ENCODE assay signal across 8 cellular contexts in genomic region chrX:103211012-103211715, GRCh38. TPM values are rescaled to one million over a fixed set of nuclear protein-coding genes. Genes with fewer than 3 reads are reported as not detected.
DNase-seq lines count a peak whose midpoint lies in the region; ATAC-seq and TF ChIP-seq lines count a peak whose summit lies in the region.

No MANE protein-coding gene starts in this region.

- H3K27ac ChIP-seq in GM23248 (no peak overlapping the region), left ventricle myocardium inferior (replicated peaks) (no peak overlapping the region), smooth muscle cell (ENCODE audit: low read depth) (no peak overlapping the region)

- in situ Hi-C loops in GM23248 (cut with MboI) = loop anchor here (25.0 kb wide), 1 partner anchor 251 kb away; no protein-coding TSS in a partner anchor

- no peak overlapping the region for H3K4me3 Mint-ChIP-seq in Caco-2 (ENCODE audit: unreplicated experiment)
- H3K4me3 Mint-ChIP-seq in activated naive CD4-positive, alpha-beta T cell treated with anti-CD3 and anti-CD28 coated beads for 36 hours = no peak overlapping the region

- H3K27me3 ChIP-seq in Caco-2 (replicated peaks; ENCODE audit: control insufficient read depth, insufficient read depth, low read length) = no peaks in the 10 kb centered on the region
- H3K27me3 ChIP-seq in GM23248 (replicated peaks; ENCODE audit: insufficient read depth) = no peaks in the 10 kb centered on the region
- no peaks in the 10 kb centered on the region for H3K27me3 ChIP-seq in left ventricle myocardium inferior (ENCODE audit: low read depth)
- no peaks in the 10 kb centered on the region for H3K27me3 ChIP-seq in smooth muscle cell (ENCODE audit: low read depth)

- H3K9ac ChIP-seq in GM23248 = no peak overlapping the region
- no peak overlapping the region for H3K9ac ChIP-seq in smooth muscle cell (ENCODE audit: low read depth)

- TF ChIP-seq CTCF in Caco-2 (IDR thresholded peaks at IDR 0.05; ENCODE audit: insufficient read depth in 1 of 2, low read depth in 1 of 2, low read length in 1 of 2, severe bottlenecking in 1 of 2, unreplicated experiment in 1 of 2) = peak; percentile 40 to 45
- TF ChIP-seq CTCF in left ventricle myocardium inferior (IDR thresholded peaks at IDR 0.05; ENCODE audit: borderline replicate concordance) = peak; percentile 58
- peak; percentile 45 for TF ChIP-seq CTCF in smooth muscle cell (IDR thresholded peaks at IDR 0.05; ENCODE audit: borderline replicate concordance, insufficient read depth, poor library complexity, severe bottlenecking)

- H3K27me3 Mint-ChIP-seq in Caco-2 (ENCODE audit: insufficient read depth, unreplicated experiment) = no peaks in the 10 kb centered on the region
- no peaks in the 10 kb centered on the region for H3K27me3 Mint-ChIP-seq in activated naive CD4-positive, alpha-beta T cell treated with anti-CD3 and anti-CD28 coated beads for 36 hours (ENCODE audit: low read depth)

- no peaks in the 10 kb centered on the region for H3K4me1 Mint-ChIP-seq in Caco-2 (ENCODE audit: low read depth, unreplicated experiment)
- peaks cover 9% of the 10 kb centered on the region for H3K4me1 Mint-ChIP-seq in activated naive CD4-positive, alpha-beta T cell treated with anti-CD3 and anti-CD28 coated beads for 36 hours (ENCODE audit: low read depth)

- H4K20me1 ChIP-seq in GM23248 (ENCODE audit: insufficient read depth) (no peaks in the 10 kb centered on the region), smooth muscle cell (ENCODE audit: low read depth) (no peaks in the 10 kb centered on the region)

- H3K79me2 ChIP-seq in GM23248 (ENCODE audit: insufficient read depth) (no peaks in the 10 kb centered on the region), smooth muscle cell (ENCODE audit: low read depth) (no peaks in the 10 kb centered on the region)

- no peaks in the 10 kb centered on the region for H3F3A ChIP-seq in GM23248 (ENCODE audit: insufficient read depth)
- no peaks in the 10 kb centered on the region for H3F3A ChIP-seq in smooth muscle cell (ENCODE audit: low read depth)

- peak; percentile 23 to 35 for DNase-seq in Caco-2
- DNase-seq in GM23248 = peak; percentile 58
- DNase-seq in NCI-H748 (lab: John Stamatoyannopoulos, UW; ENCODE audit: unreplicated experiment) = peak; percentile 60
- peak; percentile 65 for DNase-seq in activated naive CD4-positive, alpha-beta T cell treated with anti-CD3 and anti-CD28 coated beads for 36 hours
- no peak for DNase-seq in left ventricle myocardium inferior
- no peak for DNase-seq in smooth muscle cell (lab: John Stamatoyannopoulos, UW; ENCODE audit: unreplicated experiment)
- no peak for DNase-seq in NCI-H226

- WGBS in GM23248 (ENCODE audit: low coverage in 1 of 2, low lambda C conversion rate in 2 of 2, missing lambda C conversion rate in 2 of 2), 2 experiments = 16 to 17% methylated on average over 7 of the region's 7 CpGs
- 41% methylated on average over 7 of the region's 7 CpGs for WGBS in smooth muscle cell (ENCODE audit: low lambda C conversion rate)

- H3K36me3 ChIP-seq in Caco-2 (ENCODE audit: control insufficient read depth, insufficient read depth, low read length) (no peaks in the 10 kb centered on the region), GM23248 (ENCODE audit: low read depth) (no peaks in the 10 kb centered on the region), left ventricle myocardium inferior (no peaks in the 10 kb centered on the region), smooth muscle cell (ENCODE audit: low read depth) (no peaks in the 10 kb centered on the region)

- CTCF ChIA-PET in Caco-2 (lab: Charles Lee) = interaction anchor here (0.8 to 1.0 kb wide), 3 partner anchors 11 to 279 kb away, joined by 3 to 7 read pairs (median 5); no protein-coding TSS in a partner anchor
- CTCF ChIA-PET in activated naive CD4-positive, alpha-beta T cell treated with anti-CD3 and anti-CD28 coated beads for 36 hours (lab: Charles Lee) = interaction anchor here (0.7 to 2.1 kb wide), 12 partner anchors 21 to 279 kb away, joined by 3 to 24 read pairs (median 4); no protein-coding TSS in a partner anchor

- no peak for ATAC-seq in GM19324 (IDR thresholded peaks at IDR 0.05; ENCODE audit: low FRiP score, unreplicated experiment)

- H3K9me2 ChIP-seq in GM23248 (ENCODE audit: insufficient read depth) = no peaks in the 10 kb centered on the region

- H3K9me3 ChIP-seq in Caco-2 (no peaks in the 10 kb centered on the region), GM23248 (ENCODE audit: low read depth) (no peaks in the 10 kb centered on the region), left ventricle myocardium inferior (replicated peaks) (no peaks in the 10 kb centered on the region), smooth muscle cell (replicated peaks; ENCODE audit: low read depth) (no peaks in the 10 kb centered on the region)

- no peaks in the 10 kb centered on the region for H3K36me3 Mint-ChIP-seq in Caco-2 (ENCODE audit: insufficient read depth, unreplicated experiment)
- H3K36me3 Mint-ChIP-seq in activated naive CD4-positive, alpha-beta T cell treated with anti-CD3 and anti-CD28 coated beads for 36 hours (ENCODE audit: low read depth) = no peaks in the 10 kb centered on the region

- H3K4me3 ChIP-seq in Caco-2 (ENCODE audit: low read depth, low read length) (no peak overlapping the region), GM23248 (no peak overlapping the region), left ventricle myocardium inferior (no peak overlapping the region), smooth muscle cell (no peak overlapping the region)

- no peak overlapping the region for H3K27ac Mint-ChIP-seq in Caco-2 (ENCODE audit: unreplicated experiment)
- H3K27ac Mint-ChIP-seq in activated naive CD4-positive, alpha-beta T cell treated with anti-CD3 and anti-CD28 coated beads for 36 hours = no peak overlapping the region

- intact Hi-C loops in Caco-2 (cut with micrococcal nuclease; ENCODE audit: unreplicated experiment) = loop anchor here (1.0 kb wide), 3 partner anchors 37 to 278 kb away; no protein-coding TSS in a partner anchor
- intact Hi-C loops in activated naive CD4-positive, alpha-beta T cell treated with anti-CD3 and anti-CD28 coated beads for 36 hours (cut with micrococcal nuclease) = loop anchor here (1.0 to 5.0 kb wide), 5 partner anchors 37 to 476 kb away; partner anchors contain the start of gene MORF4L2
- intact Hi-C loops in left ventricle myocardium inferior (cut with micrococcal nuclease) = no loop called here

- no peaks in the 10 kb centered on the region for H3K9me3 Mint-ChIP-seq in Caco-2 (ENCODE audit: unreplicated experiment)
- no peaks in the 10 kb centered on the region for H3K9me3 Mint-ChIP-seq in activated naive CD4-positive, alpha-beta T cell treated with anti-CD3 and anti-CD28 coated beads for 36 hours

- POLR2A ChIA-PET in Caco-2 (lab: Charles Lee) = interaction anchor here (0.5 kb wide), 1 partner anchor 131 kb away, joined by 3 read pairs; no protein-coding TSS in a partner anchor

- no peaks in the 10 kb centered on the region for H3K4me1 ChIP-seq in Caco-2
- H3K4me1 ChIP-seq in GM23248 (ENCODE audit: insufficient read depth) = no peaks in the 10 kb centered on the region
- H3K4me1 ChIP-seq in left ventricle myocardium inferior = no peaks in the 10 kb centered on the region
- H3K4me1 ChIP-seq in smooth muscle cell (ENCODE audit: low read depth) = no peaks in the 10 kb centered on the region

- no TSS peak for BruUV-seq in Caco-2 (replicated peaks; lab: Mats Ljungman, UMichigan)

- H3K4me2 ChIP-seq in GM23248 (ENCODE audit: unreplicated experiment) (no peak overlapping the region), smooth muscle cell (no peak overlapping the region)

- no peak overlapping the region for H2AFZ ChIP-seq in GM23248
- H2AFZ ChIP-seq in smooth muscle cell (ENCODE audit: low read depth) = no peak overlapping the region

RNA-seq across cellular contexts. Expression of gene BEX4, which starts 3.7 kb away (rescaled TPM):
- total RNA-seq in Caco-2 (2022) (2.2 and 2.5 TPM in 2 replicates), left ventricle myocardium inferior (50.8 TPM), smooth muscle cell (48.7 and 50.3 TPM in 2 replicates)
- 0.54 and 2.4 TPM in 2 replicates for total RNA-seq in GM23248 (2014; rRNA removed; shearing (Covaris generic))
- polyA plus RNA-seq in GM23248 (2016; fragmentation: Nextera tagmentation; extraction: Ambion mirVana) (2.4 TPM in 2 replicates), smooth muscle cell (89.9 and 107 TPM in 2 replicates)
- total RNA-seq in activated naive CD4-positive, alpha-beta T cell treated with anti-CD3 and anti-CD28 coated beads for 36 hours = 1 to 10 TPM; 8.8 to 9.8 TPM

RNA-seq across cellular contexts. Expression of gene TCEAL8, which starts 43.8 kb away (rescaled TPM):
- 21.5 and 22.0 TPM in 2 replicates for total RNA-seq in Caco-2 (2022)
- 87.3 and 97.7 TPM in 2 replicates for total RNA-seq in GM23248 (2014; rRNA removed; shearing (Covaris generic))
- polyA plus RNA-seq in GM23248 (2016; fragmentation: Nextera tagmentation; extraction: Ambion mirVana) = 104 TPM in 2 replicates
- total RNA-seq in activated naive CD4-positive, alpha-beta T cell treated with anti-CD3 and anti-CD28 coated beads for 36 hours = 10 to 100 TPM; 24.5 to 27.7 TPM
- 48.5 TPM for total RNA-seq in left ventricle myocardium inferior
- total RNA-seq in smooth muscle cell = 157 and 187 TPM in 2 replicates
- 113 and 140 TPM in 2 replicates for polyA plus RNA-seq in smooth muscle cell

Comparison
In these comparisons a context has a peak if more than half of its experiments do, and no peak if none do; other contexts are left out.
1. DNase-seq: peak in Caco-2 (2 of 2), GM23248 (single experiment), NCI-H748 (single experiment) and activated naive CD4-positive, alpha-beta T cell treated with anti-CD3 and anti-CD28 coated beads for 36 hours (single experiment); none in left ventricle myocardium inferior (single experiment), smooth muscle cell (single experiment) and NCI-H226 (single experiment).
2. Peak in every context shown above with its lines, with median percentiles within 50 percentile points of each other: CTCF ChIP-seq.